29 cellular contexts compared by ENCODE assay signal in the genomic region with DNA sequence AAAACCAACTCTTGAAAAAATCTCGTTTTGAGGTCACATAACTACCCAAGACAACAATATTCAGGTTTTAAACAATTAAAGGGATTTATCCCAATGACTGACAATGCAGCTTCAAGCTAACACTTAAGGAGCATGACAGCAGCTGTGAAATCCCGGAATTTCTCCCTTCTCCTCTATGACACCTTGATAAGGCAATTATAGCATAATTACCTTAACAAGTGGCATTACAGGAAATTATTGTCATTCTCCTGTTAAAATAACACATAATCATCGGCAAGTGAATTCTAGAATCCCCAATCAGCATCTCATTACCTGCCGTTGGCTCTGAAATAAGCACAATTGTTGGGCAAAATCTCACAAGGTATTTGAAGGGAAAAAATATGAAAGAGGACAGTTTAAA.
"Had no signal": no experiment of that assay in that cellular context is flagged by ENCODE, and none has a peak within 500 bp of the region (broad histone marks: within the 10 kb centered on the region; RNA-seq: fewer than 3 reads in every experiment).

No MANE protein-coding gene starts in this region.

- H3K9me3 Mint-ChIP-seq: mesothelial cell of epicardium, natural killer cell, nephron progenitor cell had no signal

- H3K36me3 Mint-ChIP-seq: immature natural killer cell; mesothelial cell of epicardium; naive B cell; natural killer cell; stimulated activated effector memory CD8-positive, alpha-beta T cell treated with anti-CD3 and anti-CD28 coated beads, Interleukin-12 subunit alpha, Interleukin-12 subunit beta, amount 100 ng/mL, for 72 hours had no signal

- H3K4me1 Mint-ChIP-seq: immature natural killer cell; mesothelial cell of epicardium; naive B cell; natural killer cell; nephron progenitor cell; stimulated activated effector memory CD8-positive, alpha-beta T cell treated with anti-CD3 and anti-CD28 coated beads, Interleukin-12 subunit alpha, Interleukin-12 subunit beta, amount 100 ng/mL, for 72 hours had no signal

- ATAC-seq: left colon; left lung; lower lobe of right lung; natural killer cell; pancreas; right cardiac atrium; sciatic nerve; stimulated activated effector memory CD8-positive, alpha-beta T cell treated with anti-CD3 and anti-CD28 coated beads, Interleukin-12 subunit alpha, Interleukin-12 subunit beta, amount 100 ng/mL, for 72 hours; upper lobe of right lung had no signal

- H3K9me3 ChIP-seq: left lung, lower lobe of right lung, pancreas, prostate gland, spleen, suprapubic skin, thoracic aorta, tibial artery, upper lobe of right lung had no signal

- H3K27ac ChIP-seq: left lung, lower lobe of right lung, pancreas, prostate gland, spleen, suprapubic skin, thoracic aorta, tibial artery, upper lobe of right lung had no signal

- H3K4me3 Mint-ChIP-seq: immature natural killer cell; mesothelial cell of epicardium; naive B cell; natural killer cell; nephron progenitor cell; stimulated activated effector memory CD8-positive, alpha-beta T cell treated with anti-CD3 and anti-CD28 coated beads, Interleukin-12 subunit alpha, Interleukin-12 subunit beta, amount 100 ng/mL, for 72 hours; stimulated activated naive CD8-positive, alpha-beta T cell treated with anti-CD3 and anti-CD28 coated beads, Interleukin-15, Interleukin-2, amounts not matched to agents 100 ng/mL and 50 ng/mL, for 24 hours had no signal

- H3K36me3 ChIP-seq: left lung, lower lobe of right lung, pancreas, prostate gland, spleen, suprapubic skin, thoracic aorta, tibial artery, upper lobe of right lung had no signal

- H3K4me3 ChIP-seq: left lung, lower lobe of right lung, pancreas, prostate gland, spleen, suprapubic skin, thoracic aorta, tibial artery, upper lobe of right lung had no signal

- H3K27ac Mint-ChIP-seq: immature natural killer cell; mesothelial cell of epicardium; naive B cell; natural killer cell; nephron progenitor cell; stimulated activated effector memory CD8-positive, alpha-beta T cell treated with anti-CD3 and anti-CD28 coated beads, Interleukin-12 subunit alpha, Interleukin-12 subunit beta, amount 100 ng/mL, for 72 hours; stimulated activated naive CD8-positive, alpha-beta T cell treated with anti-CD3 and anti-CD28 coated beads, Interleukin-15, Interleukin-2, amounts not matched to agents 100 ng/mL and 50 ng/mL, for 24 hours had no signal

- H3K4me1 ChIP-seq: left lung, lower lobe of right lung, pancreas, prostate gland, spleen, suprapubic skin, tibial artery, upper lobe of right lung had no signal

- H3K27me3 ChIP-seq: left lung, pancreas, suprapubic skin, tibial artery, upper lobe of right lung had no signal

- DNase-seq: hypothalamus; immature natural killer cell; kidney; left colon; left lung; lower lobe of right lung; mammary epithelial cell; mesenchymal stem cell; naive B cell; natural killer cell; nephron progenitor cell; pancreas; posterior cingulate gyrus; retina; right cardiac atrium; small intestine; spleen; stimulated activated CD4-positive, alpha-beta T cell treated with anti-CD3 and anti-CD28 coated beads, Interleukin-4, amount 100 ng/mL, for 24 hours; stimulated activated naive CD4-positive, alpha-beta T cell; tibial artery; trophoblast cell; upper lobe of right lung had no signal
